ENCODE assay signal across 30 cellular contexts in the genomic region with DNA sequence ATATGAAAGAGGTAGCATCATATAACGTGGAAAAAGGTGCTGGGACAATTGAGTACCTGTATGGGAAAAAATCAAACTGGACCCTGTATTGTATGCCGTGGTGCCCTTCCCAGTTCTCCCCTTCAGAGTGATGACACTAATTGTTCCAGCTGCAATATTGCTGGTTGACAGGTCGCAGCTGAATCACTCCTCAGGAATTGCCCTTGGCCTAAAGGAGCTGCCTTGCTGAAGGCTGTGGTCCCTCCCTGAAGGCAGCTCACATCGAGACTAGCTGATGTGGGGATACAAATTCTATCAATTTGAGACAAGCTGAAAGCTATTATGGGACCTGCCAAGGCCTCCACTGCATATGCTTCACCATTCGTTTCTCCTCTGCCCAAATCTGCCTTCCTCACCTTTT. TPM values are rescaled to one million over a fixed set of nuclear protein-coding genes. Genes with fewer than 3 reads are reported as not detected.
DNase-seq lines count a peak whose midpoint lies in the region; ATAC-seq, FAIRE-seq and TF ChIP-seq lines count a peak whose summit lies in the region.
"Had no signal": no experiment of that assay in that cellular context is flagged by ENCODE, and none has a peak within 500 bp of the region (broad histone marks: within the 10 kb centered on the region; RNA-seq: fewer than 3 reads in every experiment).

No MANE protein-coding gene starts in this region.

- intact Hi-C loops in PC-3 (cut with micrococcal nuclease) (no loop called here), Calu3 (cut with micrococcal nuclease; ENCODE audit: unreplicated experiment) (no loop called here)

- no peak overlapping the region for H3K14ac ChIP-seq in trophoblast cell (ENCODE audit: low read length)

- no peak overlapping the region for H3K27ac Mint-ChIP-seq in Calu3 (ENCODE audit: unreplicated experiment)
- H3K27ac Mint-ChIP-seq: activated T-cell treated with anti-CD3 and anti-CD28 coated beads, Interleukin-2, amount 50 U/mL, for 72 hours; immature natural killer cell had no signal

- peaks cover 2% of the 10 kb centered on the region for H3K9me3 Mint-ChIP-seq in Calu3 (ENCODE audit: low read depth, unreplicated experiment)

- H3K36me3 ChIP-seq in GM23248 (ENCODE audit: low read depth) (no peaks in the 10 kb centered on the region), PC-3 (ENCODE audit: low read depth, low read length) (no peaks in the 10 kb centered on the region), fibroblast of lung (ENCODE audit: control insufficient read depth, insufficient read depth, low read length) (no peaks in the 10 kb centered on the region), trophoblast cell (ENCODE audit: control insufficient read depth in 1 of 2, insufficient read depth in 2 of 2, low read length in 2 of 2) (peaks cover 0 to 1% of the 10 kb centered on the region in 2 experiments)
- H3K36me3 ChIP-seq: esophagus squamous epithelium, left lung, pancreas, SJCRH30, suprapubic skin had no signal

- H2BK120ac ChIP-seq in trophoblast cell (ENCODE audit: insufficient read depth, low read length, poor library complexity) = no peak overlapping the region

- no peak overlapping the region for H3K4me3 ChIP-seq in GM23248
- no peak overlapping the region for H3K4me3 ChIP-seq in PC-3 (ENCODE audit: low read length)
- H3K4me3 ChIP-seq in fibroblast of lung (replicated peaks in 1 of 4; ENCODE audit: control extremely low read depth in 1 of 4, insufficient read depth in 1 of 4, low read depth in 3 of 4, low read length in 4 of 4) = no peak overlapping the region
- no peak overlapping the region for H3K4me3 ChIP-seq in trophoblast cell (ENCODE audit: low read depth, low read length)
- H3K4me3 ChIP-seq: dorsolateral prefrontal cortex, esophagus squamous epithelium, left lung, pancreas, SJCRH30, suprapubic skin had no signal

- H3K9me3 ChIP-seq in GM23248 (ENCODE audit: low read depth) (no peaks in the 10 kb centered on the region), PC-3 (ENCODE audit: low read length) (no peaks in the 10 kb centered on the region), fibroblast of lung (ENCODE audit: control insufficient read depth, insufficient read depth, low read depth, low read length) (no peaks in the 10 kb centered on the region), trophoblast cell (ENCODE audit: insufficient read depth, low read depth, low read length) (no peaks in the 10 kb centered on the region)
- H3K9me3 ChIP-seq: esophagus squamous epithelium, left lung, pancreas, SJCRH30, suprapubic skin had no signal

- peak overlapping the region; percentile 20 for H4K8ac ChIP-seq in trophoblast cell (ENCODE audit: low read depth, low read length)

- WGBS in GM23248 (ENCODE audit: low coverage in 1 of 2, low lambda C conversion rate in 2 of 2, missing lambda C conversion rate in 2 of 2), 2 experiments = 52 to 59% methylated on average over 5 of the region's 5 CpGs
- WGBS in trophoblast cell (ENCODE audit: extremely low coverage, insufficient coverage, insufficient read length) = no CpG with 5 or more reads among the region's 5 CpGs

- no peaks in the 10 kb centered on the region for H4K20me1 ChIP-seq in GM23248 (ENCODE audit: insufficient read depth)
- no peaks in the 10 kb centered on the region for H4K20me1 ChIP-seq in PC-3 (ENCODE audit: low read length)
- no peaks in the 10 kb centered on the region for H4K20me1 ChIP-seq in fibroblast of lung (ENCODE audit: control insufficient read depth, extremely low read depth, insufficient read depth, low read length)

- H3K79me1 ChIP-seq in trophoblast cell (ENCODE audit: low read length) = no peaks in the 10 kb centered on the region

- H3K18ac ChIP-seq in trophoblast cell (ENCODE audit: low read length) = no peak overlapping the region

- no peak overlapping the region for H3K23ac ChIP-seq in trophoblast cell (ENCODE audit: low read length)

- no peak overlapping the region for H2BK5ac ChIP-seq in trophoblast cell (ENCODE audit: low read depth, low read length, poor library complexity)

- no peak overlapping the region for H4K12ac ChIP-seq in trophoblast cell (ENCODE audit: low read depth, low read length)

- no peak overlapping the region for H2BK12ac ChIP-seq in trophoblast cell (ENCODE audit: low read length)

- H2AFZ ChIP-seq in GM23248 = no peak overlapping the region
- H2AFZ ChIP-seq in PC-3 (ENCODE audit: low read length) = no peak overlapping the region
- no peak overlapping the region for H2AFZ ChIP-seq in fibroblast of lung (ENCODE audit: low read length)
- no peak overlapping the region for H2AFZ ChIP-seq in trophoblast cell (ENCODE audit: insufficient read depth, low read length, poor library complexity)

- TF ChIP-seq CTCF in PC-3 (conservative IDR thresholded peaks at IDR 0.05; ENCODE audit: low read depth, low read length) (no peak), fibroblast of lung (conservative IDR thresholded peaks at IDR 0.05 in 1 of 2, IDR thresholded peaks at IDR 0.05 in 1 of 2; ENCODE audit: low read depth in 1 of 2, low read length in 2 of 2) (no peak), Calu3 (IDR thresholded peaks at IDR 0.05; ENCODE audit: unreplicated experiment) (no peak)

- peaks cover 54% of the 10 kb centered on the region for H3K4me1 Mint-ChIP-seq in Calu3 (ENCODE audit: low read depth, unreplicated experiment)
- H3K4me1 Mint-ChIP-seq: immature natural killer cell had no signal

- BruUV-seq in PC-3 (replicated peaks; lab: Mats Ljungman, UMichigan) = no TSS peak
- no TSS peak for BruUV-seq in Calu3 (replicated peaks; lab: Mats Ljungman, UMichigan)

- no peak overlapping the region for H3K4ac ChIP-seq in trophoblast cell (ENCODE audit: low read depth, low read length)

- CTCF ChIA-PET in PC-3 (lab: Charles Lee) = interaction anchor here (0.7 kb wide), 1 partner anchor 21 kb away, joined by 3 read pairs; no protein-coding TSS in a partner anchor
- CTCF ChIA-PET in Calu3 (lab: Charles Lee) = no interaction called here

- peaks cover 13% of the 10 kb centered on the region for H3K36me3 Mint-ChIP-seq in Calu3 (ENCODE audit: insufficient read depth, unreplicated experiment)
- H3K36me3 Mint-ChIP-seq: immature natural killer cell had no signal

- H3F3A ChIP-seq in GM23248 (ENCODE audit: insufficient read depth) (peaks cover 36% of the 10 kb centered on the region), PC-3 (ENCODE audit: low read length, unreplicated experiment) (peaks cover 17% of the 10 kb centered on the region)

- no peak overlapping the region for H4K91ac ChIP-seq in trophoblast cell (ENCODE audit: low read depth, low read length)

- H3K27me3 ChIP-seq in GM23248 (replicated peaks; ENCODE audit: insufficient read depth) (no peaks in the 10 kb centered on the region), PC-3 (ENCODE audit: low read length) (no peaks in the 10 kb centered on the region), fibroblast of lung (ENCODE audit: control insufficient read depth, insufficient read depth, low read length) (no peaks in the 10 kb centered on the region), trophoblast cell (ENCODE audit: insufficient read depth, low read length) (no peaks in the 10 kb centered on the region)
- H3K27me3 ChIP-seq: dorsolateral prefrontal cortex, esophagus squamous epithelium, left lung, pancreas, SJCRH30, suprapubic skin had no signal

- no peak overlapping the region for H3K4me2 ChIP-seq in GM23248 (ENCODE audit: unreplicated experiment)
- H3K4me2 ChIP-seq in PC-3 (ENCODE audit: low read length) = no peak overlapping the region
- H3K4me2 ChIP-seq in fibroblast of lung (ENCODE audit: extremely low read depth, insufficient read depth, low read length) = no peak overlapping the region
- no peak overlapping the region for H3K4me2 ChIP-seq in trophoblast cell (ENCODE audit: low read length)

- DNase-seq in GM23248 = peak; percentile 45
- DNase-seq in PC-3 = peak; percentile 63
- DNase-seq in fibroblast of lung (ENCODE audit: low read depth in 2 of 2) = peak; percentile 56 to 60
- peak in 1 of 2 donors; percentile 32 for DNase-seq in trophoblast cell
- DNase-seq in frontal cortex (ENCODE audit: low spot score in 2 of 2) = no peak
- no peak for DNase-seq in Calu3
- DNase-seq: activated CD4-positive, alpha-beta T cell treated with anti-CD3 and anti-CD28 coated beads, Interleukin-2, amount 50 U/mL, for 48 hours; activated CD4-positive, CD25-positive, alpha-beta regulatory T cell; activated T-cell treated with anti-CD3 and anti-CD28 coated beads, Interleukin-2, amount 50 U/mL, for 72 hours; C1 segment of cervical spinal cord; cerebellar nuclear complex; dorsolateral prefrontal cortex; esophagus squamous epithelium; hypothalamus; immature natural killer cell; Kasumi-1; left lung; mesendoderm; NCI-H82; pancreas; retina; SJCRH30; small intestine; stimulated activated naive CD4-positive, alpha-beta T cell treated with Interleukin-2 at 50 U/mL for 16 hours had no signal

- H3K4me1 ChIP-seq in GM23248 (ENCODE audit: insufficient read depth) (peaks cover 48% of the 10 kb centered on the region), PC-3 (ENCODE audit: insufficient read depth, low read length) (peaks cover 56% of the 10 kb centered on the region), fibroblast of lung (ENCODE audit: control insufficient read depth, extremely low read depth, insufficient read depth, low read length) (peaks cover 19% of the 10 kb centered on the region), trophoblast cell (ENCODE audit: control insufficient read depth in 1 of 2, insufficient read depth in 2 of 2, low read length in 2 of 2) (peaks cover 0 to 4% of the 10 kb centered on the region in 2 experiments)

- H3K27me3 Mint-ChIP-seq in Calu3 (ENCODE audit: unreplicated experiment) = no peaks in the 10 kb centered on the region

- H3K9me2 ChIP-seq in GM23248 (ENCODE audit: insufficient read depth) = no peaks in the 10 kb centered on the region
- no peaks in the 10 kb centered on the region for H3K9me2 ChIP-seq in PC-3 (replicated peaks; ENCODE audit: low read length)

- POLR2A ChIA-PET in PC-3 (lab: Charles Lee; ENCODE audit: unreplicated experiment) = no interaction called here

- FAIRE-seq in frontal cortex (lab: Jason Lieb, UNC) = no peak
- FAIRE-seq: endometrium, HepG2, pancreas, small intestine had no signal

- H3K4me3 Mint-ChIP-seq in Calu3 (ENCODE audit: low read depth, unreplicated experiment) = no peak overlapping the region
- H3K4me3 Mint-ChIP-seq: activated T-cell treated with anti-CD3 and anti-CD28 coated beads, Interleukin-2, amount 50 U/mL, for 72 hours; immature natural killer cell; neural crest cell had no signal

- ATAC-seq in PC-3 = no peak
- no peak for ATAC-seq in GM19467 (IDR thresholded peaks at IDR 0.05; ENCODE audit: unreplicated experiment)
- ATAC-seq in HG02610 (IDR thresholded peaks at IDR 0.05; ENCODE audit: unreplicated experiment) = no peak
- ATAC-seq: activated T-cell treated with anti-CD3 and anti-CD28 coated beads, Interleukin-2, amount 50 U/mL, for 72 hours; HepG2; left lung; pancreas had no signal

- H3K79me2 ChIP-seq in GM23248 (ENCODE audit: insufficient read depth) (no peaks in the 10 kb centered on the region), PC-3 (ENCODE audit: low read length) (no peaks in the 10 kb centered on the region), fibroblast of lung (ENCODE audit: control insufficient read depth, insufficient read depth, low read length) (no peaks in the 10 kb centered on the region), trophoblast cell (ENCODE audit: control insufficient read depth, insufficient read depth, low read length, poor library complexity) (no peaks in the 10 kb centered on the region)

- in situ Hi-C loops in GM23248 (cut with MboI) = no loop called here

- H3K9ac ChIP-seq in GM23248 (no peak overlapping the region), PC-3 (ENCODE audit: low read length) (peak overlapping the region; percentile 97; the same call in 1 of the 2 replicates), fibroblast of lung (ENCODE audit: insufficient read depth, low read length) (no peak overlapping the region), trophoblast cell (ENCODE audit: low read length) (no peak overlapping the region)

- no peak overlapping the region for H2AK5ac ChIP-seq in trophoblast cell (ENCODE audit: low read length)

- no peak overlapping the region for H3K27ac ChIP-seq in GM23248
- peak overlapping the region; percentile 96 for H3K27ac ChIP-seq in PC-3 (ENCODE audit: low read length)
- H3K27ac ChIP-seq in fibroblast of lung (ENCODE audit: insufficient read depth, low read length) = no peak overlapping the region
- H3K27ac ChIP-seq in trophoblast cell (ENCODE audit: low read depth, low read length) = no peak overlapping the region
- H3K27ac ChIP-seq: dorsolateral prefrontal cortex, esophagus squamous epithelium, pancreas, SJCRH30, suprapubic skin had no signal

RNA-seq across cellular contexts. Expression of gene CXCL8, which starts 39.3 kb away (rescaled TPM):
- 20.0 TPM in 2 replicates for total RNA-seq in GM23248 (2014; rRNA removed; shearing (Covaris generic))
- polyA plus RNA-seq in GM23248 (2016; fragmentation: Nextera tagmentation; extraction: Ambion mirVana) (15.5 and 15.9 TPM in 2 replicates), fibroblast of lung (1.2 and 1.4 TPM in 2 replicates)
- total RNA-seq in PC-3 (2014; rRNA removed) (360 and 477 TPM in 2 replicates), fibroblast of lung (1.3 TPM in 2 replicates), frontal cortex (0.41 TPM), Calu3 (2022) (222 and 404 TPM in 2 replicates)
- 0.82 and 1.5 TPM in 2 replicates for polyA plus RNA-seq in fibroblast of lung (2012)
- polyA minus RNA-seq in fibroblast of lung (ENCODE audit: low replicate concordance) = 3.7 and 4.6 TPM in 2 replicates
- polyA plus RNA-seq in trophoblast cell (2013) = not detected in 2 replicates
- total RNA-seq: neural crest cell had no signal

Comparison
In these comparisons a context has a peak if more than half of its experiments do, and no peak if none do; other contexts are left out.
1. DNase-seq: peak in GM23248 (single experiment), PC-3 (single experiment) and fibroblast of lung (2 of 2); none in frontal cortex (0 of 2) and Calu3 (single experiment).
2. RNA of gene CXCL8, which starts 39.3 kb away (total RNA-seq): 360 to 477 TPM in PC-3 and 222 to 404 TPM in Calu3; 20.0 TPM in GM23248, 1.3 TPM in fibroblast of lung and 0.41 TPM in frontal cortex (single experiment); every median in the first group is over 10 times any median in the second.